In the genomic region with DNA sequence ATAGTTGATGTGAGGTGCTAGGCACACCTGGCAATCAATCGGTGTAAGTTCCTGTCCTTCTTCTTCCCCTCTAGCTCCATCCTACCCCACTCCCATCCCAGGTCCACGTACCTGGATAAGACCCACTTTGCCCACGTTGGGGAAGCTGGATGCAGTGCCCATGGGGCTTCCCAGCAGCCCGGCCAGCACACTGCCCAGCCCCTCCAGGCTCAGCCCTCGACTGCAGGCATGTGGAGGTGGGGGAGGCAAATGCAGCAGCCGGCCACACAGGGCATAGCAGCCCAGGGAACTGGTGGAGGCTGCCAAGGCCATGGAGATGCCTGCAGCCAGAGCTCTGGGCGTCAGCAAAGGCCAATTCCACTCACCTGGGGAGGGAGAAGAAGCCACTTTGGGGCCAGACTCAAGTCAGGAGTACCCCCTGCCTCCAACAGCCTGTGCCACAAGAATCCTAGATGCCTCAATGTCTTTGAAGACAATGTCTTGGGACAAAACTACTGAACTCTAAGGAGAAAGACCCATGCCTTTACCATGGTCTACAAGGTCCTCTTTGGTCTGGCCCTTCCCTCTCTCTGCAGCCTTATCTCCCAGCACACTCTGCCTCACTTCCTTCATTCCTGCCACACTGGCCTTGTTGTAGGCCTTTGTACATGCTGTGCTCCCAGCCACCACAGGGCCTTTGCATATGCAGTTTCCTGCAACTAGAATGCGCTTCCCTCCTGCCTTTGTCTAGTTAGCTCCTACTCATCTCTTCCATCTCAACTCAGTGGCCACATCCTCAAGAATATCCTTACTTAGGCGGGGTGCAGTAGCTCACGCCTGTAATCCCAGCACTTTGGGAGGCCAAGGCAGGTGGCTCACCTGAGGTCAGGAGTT, we compare ENCODE assay signal across 27 cellular contexts.
"Had no signal": no experiment of that assay in that cellular context is flagged by ENCODE, and none has a peak within 500 bp of the region (broad histone marks: within the 10 kb centered on the region; RNA-seq: fewer than 3 reads in every experiment).

No MANE protein-coding gene starts in this region.

- H3K4me3 Mint-ChIP-seq: activated B cell treated with CpG ODN at 0.5 μM for 24 hours; activated CD4-positive, alpha-beta memory T cell treated with anti-CD3 and anti-CD28 coated beads, Interleukin-2, amount 10 ng/mL, durations not matched to agents 7 days and 5 days; activated naive CD8-positive, alpha-beta T cell treated with anti-CD3 and anti-CD28 coated beads, Interleukin-2, amount 10 ng/mL, durations not matched to agents 7 days and 5 days; activated T-cell treated with anti-CD3 and anti-CD28 coated beads, Interleukin-2, amount 50 U/mL, for 72 hours had no signal

- H3K27ac Mint-ChIP-seq: activated B cell treated with CpG ODN at 0.5 μM for 24 hours; activated CD4-positive, alpha-beta memory T cell treated with anti-CD3 and anti-CD28 coated beads, Interleukin-2, amount 10 ng/mL, durations not matched to agents 7 days and 5 days; activated naive CD8-positive, alpha-beta T cell treated with anti-CD3 and anti-CD28 coated beads, Interleukin-2, amount 10 ng/mL, durations not matched to agents 7 days and 5 days; activated T-cell treated with anti-CD3 and anti-CD28 coated beads, Interleukin-2, amount 50 U/mL, for 72 hours had no signal

- H3K9me2 ChIP-seq: SK-N-SH had no signal

- H3K9me3 ChIP-seq: adrenal gland, breast epithelium, SJCRH30, SK-N-SH had no signal

- DNase-seq: activated B cell treated with CpG ODN at 0.5 μM for 24 hours; activated CD4-positive, alpha-beta memory T cell treated with anti-CD3 and anti-CD28 coated beads, Interleukin-2, amount 10 ng/mL, durations not matched to agents 7 days and 5 days; activated CD4-positive, alpha-beta T cell treated with anti-CD3 and anti-CD28 coated beads for 1 hour; activated CD4-positive, alpha-beta T cell treated with anti-CD3 and anti-CD28 coated beads, Interleukin-2, amount 50 U/mL, for 1 hour; activated naive CD4-positive, alpha-beta T cell treated with anti-CD3 and anti-CD28 coated beads, Interleukin-2, amount 50 U/mL, for 16 hours; activated naive CD8-positive, alpha-beta T cell treated with anti-CD3 and anti-CD28 coated beads, Interleukin-2, amount 10 ng/mL, durations not matched to agents 7 days and 5 days; activated T-cell treated with anti-CD3 and anti-CD28 coated beads for 4 hours; activated T-cell treated with anti-CD3 and anti-CD28 coated beads, Interleukin-2, amount 50 U/mL, for 72 hours; aorta; caudate nucleus; MM.1S; NCI-H1105; NCI-H1436; NCI-H1694 treated with DMSO at 0.1 percent for 48 hours; NCI-H2081; NCI-H510A treated with DMSO at 0.1 percent for 48 hours; NCI-H69; NK-92 treated with Interleukin-12 subunit alpha and Interleukin-12 subunit beta, amount 100 ng/mL, for 24 hours; OCI-M1; Right ventricle myocardium superior; SJCRH30; SK-N-SH; T-helper 1 cell had no signal

- H3K27me3 Mint-ChIP-seq: activated B cell treated with CpG ODN at 0.5 μM for 24 hours; activated CD4-positive, alpha-beta memory T cell treated with anti-CD3 and anti-CD28 coated beads, Interleukin-2, amount 10 ng/mL, durations not matched to agents 7 days and 5 days; activated naive CD8-positive, alpha-beta T cell treated with anti-CD3 and anti-CD28 coated beads, Interleukin-2, amount 10 ng/mL, durations not matched to agents 7 days and 5 days had no signal

- H3K4me1 ChIP-seq: breast epithelium had no signal

- H3K27me3 ChIP-seq: adrenal gland, breast epithelium, SJCRH30 had no signal

- H3K9me3 Mint-ChIP-seq: activated B cell treated with CpG ODN at 0.5 μM for 24 hours; activated CD4-positive, alpha-beta memory T cell treated with anti-CD3 and anti-CD28 coated beads, Interleukin-2, amount 10 ng/mL, durations not matched to agents 7 days and 5 days; activated naive CD8-positive, alpha-beta T cell treated with anti-CD3 and anti-CD28 coated beads, Interleukin-2, amount 10 ng/mL, durations not matched to agents 7 days and 5 days; activated T-cell treated with anti-CD3 and anti-CD28 coated beads, Interleukin-2, amount 50 U/mL, for 72 hours had no signal

- H3K27ac ChIP-seq: adrenal gland, breast epithelium, RWPE1, SJCRH30 had no signal

- H3K4me3 ChIP-seq: adrenal gland, breast epithelium, SJCRH30 had no signal

- H3K36me3 ChIP-seq: adrenal gland, breast epithelium, SJCRH30 had no signal

- ATAC-seq: activated T-cell treated with anti-CD3 and anti-CD28 coated beads, Interleukin-2, amount 50 U/mL, for 72 hours; Panc1 had no signal

- H3K4me2 ChIP-seq: SK-N-SH had no signal
